8 cellular contexts compared by ENCODE assay signal in the genomic region with DNA sequence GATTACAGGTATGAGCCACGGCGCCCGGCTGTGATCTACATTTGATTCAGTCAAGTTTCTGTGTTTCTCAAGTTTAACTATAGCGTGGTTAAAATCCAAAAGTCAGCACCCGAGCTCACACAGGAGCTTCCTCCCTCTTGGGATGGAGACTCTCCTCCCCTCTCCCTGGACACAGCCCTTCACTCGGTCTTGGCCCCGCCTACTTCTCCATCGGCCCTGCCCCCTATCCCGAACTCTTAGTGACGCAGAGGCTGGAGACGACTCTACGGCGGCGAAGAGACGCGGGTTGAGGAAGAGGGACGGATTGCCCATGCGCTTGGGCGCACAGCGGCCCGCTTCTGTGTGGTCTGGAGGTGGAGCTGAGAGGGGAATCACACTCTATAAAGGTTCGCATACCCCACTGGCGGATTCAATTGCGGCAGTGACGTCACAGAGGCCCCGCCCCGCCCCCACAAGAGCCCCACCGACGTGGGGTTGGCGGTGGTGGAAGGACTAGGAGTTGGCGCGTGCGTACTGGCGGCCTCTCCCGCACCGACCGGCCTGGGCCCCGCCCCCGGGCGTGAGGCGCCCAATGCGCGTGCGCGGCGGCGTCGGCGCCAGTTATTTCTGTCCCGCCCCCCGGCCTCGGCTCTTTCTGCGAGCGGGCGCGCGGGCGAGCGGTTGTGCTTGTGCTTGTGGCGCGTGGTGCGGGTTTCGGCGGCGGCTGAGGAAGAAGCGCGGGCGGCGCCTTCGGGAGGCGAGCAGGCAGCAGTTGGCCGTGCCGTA. TPM values are rescaled to one million over a fixed set of nuclear protein-coding genes. Genes with fewer than 3 reads are reported as not detected.
A peak's percentile ranks its signal among the peaks of the same experiment; 100 is the strongest.
DNase-seq lines count a peak whose midpoint lies in the region; ATAC-seq and TF ChIP-seq lines count a peak whose summit lies in the region.

Gene TRIM28 (plus strand): TSS at position 239 of the 765 bp plus-strand sequence. CDS start 694 bp downstream, outside the sequence.

- 0% methylated on average over 29 to 73 of the region's 73 CpGs for WGBS in endodermal cell (ENCODE audit: insufficient coverage in 1 of 2, insufficient read length in 1 of 2), 2 experiments

- peak within 1 kb of the TSS; percentile 98 for H3K27ac Mint-ChIP-seq in activated CD4-positive, alpha-beta memory T cell treated with anti-CD3 and anti-CD28 coated beads, Interleukin-2, amount 10 ng/mL, durations not matched to agents 7 days and 5 days
- peak within 1 kb of the TSS; percentile 100 for H3K27ac Mint-ChIP-seq in endodermal cell

- peak; percentile 34 for TF ChIP-seq CTCF in endodermal cell (conservative IDR thresholded peaks at IDR 0.05)

- H3K36me3 ChIP-seq in endodermal cell (ENCODE audit: control insufficient read depth, insufficient read depth, low read length): peaks cover 38% of the 10 kb centered on the region

- H3K27ac ChIP-seq in endodermal cell (ENCODE audit: low read depth, low read length): peak within 1 kb of the TSS; percentile 98

- H3K4me1 ChIP-seq in endodermal cell (ENCODE audit: control insufficient read depth, insufficient read depth, low read length): peaks cover 4% of the 10 kb centered on the region
- H3K4me1 ChIP-seq in mononuclear cell (ENCODE audit: insufficient read depth, low read length): peaks cover 32% of the 10 kb centered on the region

- peak; percentile 74 for ATAC-seq in GM19455 (IDR thresholded peaks at IDR 0.05; ENCODE audit: unreplicated experiment)

- peaks cover 40% of the 10 kb centered on the region for H3K36me3 Mint-ChIP-seq in activated CD4-positive, alpha-beta memory T cell treated with anti-CD3 and anti-CD28 coated beads, Interleukin-2, amount 10 ng/mL, durations not matched to agents 7 days and 5 days (ENCODE audit: low read depth)
- peaks cover 37% of the 10 kb centered on the region for H3K36me3 Mint-ChIP-seq in endodermal cell (ENCODE audit: low read depth)

- DNase-seq in Ammon's horn (ENCODE audit: low spot score): peak; percentile 98
- peak; percentile 99 for DNase-seq in HPDE6-E6E7 (ENCODE audit: extremely low spot score)
- DNase-seq in activated CD4-positive, alpha-beta memory T cell treated with anti-CD3 and anti-CD28 coated beads, Interleukin-2, amount 10 ng/mL, durations not matched to agents 7 days and 5 days: peak; percentile 100
- DNase-seq in endodermal cell: peak; percentile 99
- peak; percentile 100 for DNase-seq in stimulated activated CD8-positive, alpha-beta memory T cell treated with anti-CD3 and anti-CD28 coated beads, Interleukin-4, amount 100 ng/mL, for 24 hours (ENCODE audit: low read depth)
- DNase-seq in GF-D8 (lab: John Stamatoyannopoulos, UW): no peak

- H3K4me1 Mint-ChIP-seq in activated CD4-positive, alpha-beta memory T cell treated with anti-CD3 and anti-CD28 coated beads, Interleukin-2, amount 10 ng/mL, durations not matched to agents 7 days and 5 days: peaks cover 40% of the 10 kb centered on the region
- H3K4me1 Mint-ChIP-seq in endodermal cell: peaks cover 13% of the 10 kb centered on the region

- peak within 1 kb of the TSS; percentile 96 for H3K4me3 Mint-ChIP-seq in activated CD4-positive, alpha-beta memory T cell treated with anti-CD3 and anti-CD28 coated beads, Interleukin-2, amount 10 ng/mL, durations not matched to agents 7 days and 5 days
- peak within 1 kb of the TSS; percentile 98 for H3K4me3 Mint-ChIP-seq in endodermal cell

- no peaks in the 10 kb centered on the region for H3K9me3 Mint-ChIP-seq in activated CD4-positive, alpha-beta memory T cell treated with anti-CD3 and anti-CD28 coated beads, Interleukin-2, amount 10 ng/mL, durations not matched to agents 7 days and 5 days
- no peaks in the 10 kb centered on the region for H3K9me3 Mint-ChIP-seq in endodermal cell

- CTCF ChIA-PET in activated CD4-positive, alpha-beta memory T cell treated with anti-CD3 and anti-CD28 coated beads, Interleukin-2, amount 10 ng/mL, durations not matched to agents 7 days and 5 days (lab: Charles Lee): interaction anchor here (0.7 to 2.5 kb wide), 6 partner anchors 8 to 37 kb away, joined by 3 to 14 read pairs (median 4); partner anchors contain the start of genes CHMP2A and ZBTB45

- peak within 1 kb of the TSS; percentile 87 for H3K9ac ChIP-seq in endodermal cell (ENCODE audit: extremely low read depth, low read length, poor library complexity, severe bottlenecking)

- H3K27me3 ChIP-seq in endodermal cell (ENCODE audit: control insufficient read depth, insufficient read depth, low read length, poor library complexity, severe bottlenecking) (peaks cover 33% of the 10 kb centered on the region), mononuclear cell (ENCODE audit: insufficient read depth, low read length) (peaks cover 2% of the 10 kb centered on the region)

- POLR2A ChIA-PET in activated CD4-positive, alpha-beta memory T cell treated with anti-CD3 and anti-CD28 coated beads, Interleukin-2, amount 10 ng/mL, durations not matched to agents 7 days and 5 days (lab: Charles Lee): interaction anchor here (0.6 to 5.9 kb wide), 10 partner anchors 10 to 68 kb away, joined by 3 to 89 read pairs (median 6); partner anchors contain the start of genes CHMP2A, SLC27A5, UBE2M and ZBTB45

- H3K9me3 ChIP-seq in endodermal cell (ENCODE audit: control insufficient read depth, low read length) (no peaks in the 10 kb centered on the region), mononuclear cell (ENCODE audit: low read depth, low read length) (no peaks in the 10 kb centered on the region)

- peak within 1 kb of the TSS; percentile 100 for H3K4me3 ChIP-seq in endodermal cell (ENCODE audit: low read length)
- H3K4me3 ChIP-seq in mononuclear cell (ENCODE audit: low read length): peak within 1 kb of the TSS; percentile 76

- peaks cover 11% of the 10 kb centered on the region for H3K27me3 Mint-ChIP-seq in activated CD4-positive, alpha-beta memory T cell treated with anti-CD3 and anti-CD28 coated beads, Interleukin-2, amount 10 ng/mL, durations not matched to agents 7 days and 5 days
- H3K27me3 Mint-ChIP-seq in endodermal cell (ENCODE audit: insufficient read depth): peaks cover 35% of the 10 kb centered on the region

RNA-seq across cellular contexts. Expression of gene TRIM28, which starts in this region (rescaled TPM):
- 100 to 1,000 TPM; 345 TPM for total RNA-seq in activated CD4-positive, alpha-beta memory T cell treated with anti-CD3 and anti-CD28 coated beads, Interleukin-2, amount 10 ng/mL, durations not matched to agents 7 days and 5 days
- total RNA-seq in endodermal cell: 100 to 1,000 TPM; 809 to 859 TPM
- 758 TPM for polyA plus RNA-seq in endodermal cell (2013, experiment 1 of 2)
- 628 TPM for polyA plus RNA-seq in endodermal cell (2013, experiment 2 of 2)
- 152 TPM for total RNA-seq in mononuclear cell
